ENCODE assay signal across 25 cellular contexts in genomic region chr13:48266150-48266549, GRCh38. TPM values are rescaled to one million over a fixed set of nuclear protein-coding genes. Genes with fewer than 3 reads are reported as not detected.
DNase-seq lines count a peak whose midpoint lies in the region; ATAC-seq and TF ChIP-seq lines count a peak whose summit lies in the region.
"Had no signal": no experiment of that assay in that cellular context is flagged by ENCODE, and none has a peak within 500 bp of the region (broad histone marks: within the 10 kb centered on the region; RNA-seq: fewer than 3 reads in every experiment).

No MANE protein-coding gene starts in this region.

- H2AK5ac ChIP-seq in H9 (ENCODE audit: insufficient read length, low read length), result no peak overlapping the region

- H3K9me3 Mint-ChIP-seq in H9, result no peaks in the 10 kb centered on the region
- H3K9me3 Mint-ChIP-seq in activated naive CD8-positive, alpha-beta T cell treated with anti-CD3 and anti-CD28 coated beads, Interleukin-2, amount 50 U/mL, for 24 hours, result no peaks in the 10 kb centered on the region

- no peaks in the 10 kb centered on the region for H3K4me1 ChIP-seq in H9 (ENCODE audit: insufficient read depth, low read length)
- no peaks in the 10 kb centered on the region for H3K4me1 ChIP-seq in neutrophil (ENCODE audit: control insufficient read depth in 1 of 2, insufficient read depth in 1 of 2, low read depth in 1 of 2, low read length in 1 of 2)
- H3K4me1 ChIP-seq: esophagus muscularis mucosa had no signal

- no peak overlapping the region for H3K4me2 ChIP-seq in H9 (ENCODE audit: insufficient read depth, insufficient read length, low read length)

- no peak overlapping the region for H2BK15ac ChIP-seq in H9 (ENCODE audit: low read depth, low read length)

- H2AFZ ChIP-seq in H9 (ENCODE audit: low read length), result no peak overlapping the region

- no peak overlapping the region for H4K91ac ChIP-seq in H9 (ENCODE audit: insufficient read length, low read depth, low read length)

- no peaks in the 10 kb centered on the region for H3K27me3 Mint-ChIP-seq in H9 (ENCODE audit: low read depth)
- no peaks in the 10 kb centered on the region for H3K27me3 Mint-ChIP-seq in activated naive CD8-positive, alpha-beta T cell treated with anti-CD3 and anti-CD28 coated beads, Interleukin-2, amount 50 U/mL, for 24 hours

- H3K23me2 ChIP-seq in H9 (ENCODE audit: insufficient read length, low read depth, low read length, poor library complexity, severe bottlenecking), result no peaks in the 10 kb centered on the region

- TF ChIP-seq CTCF in H9 (conservative IDR thresholded peaks at IDR 0.05) (no peak), neutrophil (IDR thresholded peaks at IDR 0.05) (no peak)

- no peak overlapping the region for H4K5ac ChIP-seq in H9 (ENCODE audit: insufficient read length, low read depth, low read length)

- no peak overlapping the region for H3K18ac ChIP-seq in H9 (ENCODE audit: insufficient read length, low read depth, low read length)

- H2BK120ac ChIP-seq in H9 (ENCODE audit: low read depth, low read length, poor library complexity, severe bottlenecking), result no peak overlapping the region

- H3K27ac Mint-ChIP-seq in H9, result peak overlapping the region in 2 of 3 experiments; percentile 21 to 30; a peak in 2 of 7 replicates
- H3K27ac Mint-ChIP-seq in activated naive CD8-positive, alpha-beta T cell treated with anti-CD3 and anti-CD28 coated beads, Interleukin-2, amount 50 U/mL, for 24 hours, result peak overlapping the region; percentile 48

- H2BK12ac ChIP-seq in H9 (ENCODE audit: insufficient read length, low read depth, low read length), result no peak overlapping the region

- peak; percentile 65 to 82 for ATAC-seq in activated CD4-positive, CD25-positive, alpha-beta regulatory T cell treated with anti-CD3 and anti-CD28 coated beads, Interleukin-2, amount 50 U/mL, for 24 hours
- peak; percentile 75 for ATAC-seq in activated naive CD8-positive, alpha-beta T cell treated with anti-CD3 and anti-CD28 coated beads, Interleukin-2, amount 50 U/mL, for 24 hours
- ATAC-seq in GM19351 (IDR thresholded peaks at IDR 0.05; ENCODE audit: unreplicated experiment), result no peak

- peaks cover 77% of the 10 kb centered on the region for H3K36me3 ChIP-seq in neutrophil

- H3K36me3 Mint-ChIP-seq in H9 (ENCODE audit: insufficient read depth in 1 of 3, low read depth in 3 of 3), result peaks cover 5 to 19% (median 15%) of the 10 kb centered on the region in 3 experiments
- H3K36me3 Mint-ChIP-seq in activated naive CD8-positive, alpha-beta T cell treated with anti-CD3 and anti-CD28 coated beads, Interleukin-2, amount 50 U/mL, for 24 hours (ENCODE audit: low read depth), result peaks cover 24% of the 10 kb centered on the region

- no peak overlapping the region for H3K14ac ChIP-seq in H9 (ENCODE audit: insufficient read depth, low read length)

- peaks cover 6 to 20% of the 10 kb centered on the region in 2 experiments for H3K4me1 Mint-ChIP-seq in H9
- peaks cover 47% of the 10 kb centered on the region for H3K4me1 Mint-ChIP-seq in activated naive CD8-positive, alpha-beta T cell treated with anti-CD3 and anti-CD28 coated beads, Interleukin-2, amount 50 U/mL, for 24 hours

- no peaks in the 10 kb centered on the region for H4K20me1 ChIP-seq in H9 (ENCODE audit: control insufficient read depth, insufficient read depth, insufficient read length)

- no peak overlapping the region for H3T11ph ChIP-seq in H9 (ENCODE audit: low read length)

- H2BK5ac ChIP-seq in H9 (ENCODE audit: insufficient read length, low read length), result no peak overlapping the region

- H3K4me3 ChIP-seq in neutrophil (ENCODE audit: low read depth in 1 of 2, low read length in 1 of 2), result no peak overlapping the region
- H3K4me3 ChIP-seq: esophagus muscularis mucosa, skin epidermis, tibial nerve had no signal

- no peak for DNase-seq in activated CD4-positive, CD25-positive, alpha-beta regulatory T cell (lab: John Stamatoyannopoulos, UW)
- DNase-seq in H9, result no peak
- no peak for DNase-seq in activated naive CD8-positive, alpha-beta T cell treated with anti-CD3 and anti-CD28 coated beads, Interleukin-2, amount 50 U/mL, for 24 hours
- no peak for DNase-seq in islet precursor cell
- DNase-seq in NCI-H2081 (lab: John Stamatoyannopoulos, UW), result no peak
- DNase-seq: activated CD4-positive, alpha-beta T cell treated with anti-CD3 and anti-CD28 coated beads for 4 hours; AML-193; effector CD8-positive, alpha-beta T cell; EL; GOT3; NCI-H1092; NCI-H1930; NCI-H226; NCI-H82; nucleus accumbens; OCI-M1; stimulated activated CD4-positive, alpha-beta T cell treated with anti-CD3 and anti-CD28 coated beads, Interleukin-1b, Interleukin-23, amount 100 ng/mL, for 48 hours; stimulated activated naive CD4-positive, alpha-beta T cell treated with Interleukin-2 at 50 U/mL for 16 hours had no signal

- no peaks in the 10 kb centered on the region for H3K79me2 ChIP-seq in H9 (ENCODE audit: insufficient read depth, low read length)

- no peak overlapping the region for H3K9ac ChIP-seq in H9 (ENCODE audit: extremely low read depth, insufficient read length, low read length)

- no peak overlapping the region for H3K23ac ChIP-seq in H9 (ENCODE audit: insufficient read length, low read depth, low read length)

- H3K27me3 ChIP-seq in H9 (ENCODE audit: insufficient read depth, low read length) (no peaks in the 10 kb centered on the region), neutrophil (no peaks in the 10 kb centered on the region)
- H3K27me3 ChIP-seq: esophagus muscularis mucosa, tibial nerve had no signal

- no peak overlapping the region for H3K4me3 Mint-ChIP-seq in H9
- H3K4me3 Mint-ChIP-seq in activated naive CD8-positive, alpha-beta T cell treated with anti-CD3 and anti-CD28 coated beads, Interleukin-2, amount 50 U/mL, for 24 hours, result no peak overlapping the region

- no peak overlapping the region for H3K56ac ChIP-seq in H9 (ENCODE audit: insufficient read length, low read depth, low read length)

- no peak overlapping the region for H3K27ac ChIP-seq in H9 (ENCODE audit: insufficient read length, low read depth, low read length)
- H3K27ac ChIP-seq in neutrophil, result peak overlapping the region; percentile 19
- H3K27ac ChIP-seq: 22Rv1, esophagus muscularis mucosa had no signal

- no peaks in the 10 kb centered on the region for H3K9me3 ChIP-seq in H9 (ENCODE audit: control insufficient read depth, low read depth, low read length)
- H3K9me3 ChIP-seq in neutrophil, result no peaks in the 10 kb centered on the region
- H3K9me3 ChIP-seq: esophagus muscularis mucosa, tibial nerve had no signal

- no peaks in the 10 kb centered on the region for H3K79me1 ChIP-seq in H9 (ENCODE audit: insufficient read depth, low read depth, low read length, poor library complexity, severe bottlenecking)

- H3K4ac ChIP-seq in H9 (ENCODE audit: low read depth, low read length), result no peak overlapping the region

- H4K8ac ChIP-seq in H9 (replicated peaks; ENCODE audit: insufficient read length, low read depth, low read length), result no peak overlapping the region

- no peak overlapping the region for H2BK20ac ChIP-seq in H9 (ENCODE audit: low read depth, low read length, poor library complexity, severe bottlenecking)

RNA-seq across cellular contexts. Expression of gene ITM2B, which starts 33.1 kb away (rescaled TPM):
- total RNA-seq in H9 (2021), result 175 and 177 TPM in 2 replicates

RNA-seq across cellular contexts. Expression of gene RB1, which starts 37.4 kb away (rescaled TPM):
- 19.6 and 20.5 TPM in 2 replicates for total RNA-seq in H9 (2021)
